ENCODE assay signal across 1 cellular context in the genomic region with DNA sequence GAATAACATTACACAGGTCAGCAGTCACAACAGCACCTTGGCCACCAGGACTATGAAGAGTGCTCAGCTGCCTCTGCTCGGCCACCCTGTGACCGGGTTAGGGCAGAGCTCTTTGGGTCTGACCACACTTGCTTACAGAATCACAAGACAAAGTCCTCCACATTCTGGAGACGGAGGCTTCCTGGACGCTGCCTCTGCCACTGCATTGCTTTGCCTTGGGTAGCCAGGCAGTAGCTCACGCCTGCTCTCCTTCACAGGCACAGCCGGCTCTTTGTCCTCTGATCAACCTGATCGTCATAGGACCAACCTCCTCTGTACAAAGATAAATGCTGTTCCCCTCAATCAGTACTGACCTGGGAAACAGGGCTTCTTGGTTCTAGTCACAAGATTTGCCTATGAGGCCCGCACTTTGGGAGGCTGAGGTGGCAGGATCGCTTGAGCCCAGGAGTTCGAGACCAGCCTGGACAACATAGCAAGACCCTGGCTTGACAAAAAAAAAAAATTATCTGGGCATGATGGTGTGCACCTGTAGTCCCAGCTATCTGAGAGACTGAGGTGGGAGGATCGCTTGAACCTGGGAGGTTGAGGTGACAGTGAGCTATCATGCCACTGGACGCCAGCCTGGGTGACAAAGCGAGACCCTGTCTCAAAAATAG.
TF ChIP-seq lines count a peak whose summit lies in the region.

No MANE protein-coding gene starts in this region.

TF ChIP-seq in SK-N-SH treated with all-trans-retinoic acid at 6 μM for 48 hours, 23 proteins besides CTCF, POLR2A, EP300 and RAD21 (continued from another document):
- no peak for TF ChIP-seq ARNTL (CRISPR knock-in tag; IDR thresholded peaks at IDR 0.05; ENCODE audit: borderline replicate concordance, low read depth)
- TF ChIP-seq, protein P1, sequence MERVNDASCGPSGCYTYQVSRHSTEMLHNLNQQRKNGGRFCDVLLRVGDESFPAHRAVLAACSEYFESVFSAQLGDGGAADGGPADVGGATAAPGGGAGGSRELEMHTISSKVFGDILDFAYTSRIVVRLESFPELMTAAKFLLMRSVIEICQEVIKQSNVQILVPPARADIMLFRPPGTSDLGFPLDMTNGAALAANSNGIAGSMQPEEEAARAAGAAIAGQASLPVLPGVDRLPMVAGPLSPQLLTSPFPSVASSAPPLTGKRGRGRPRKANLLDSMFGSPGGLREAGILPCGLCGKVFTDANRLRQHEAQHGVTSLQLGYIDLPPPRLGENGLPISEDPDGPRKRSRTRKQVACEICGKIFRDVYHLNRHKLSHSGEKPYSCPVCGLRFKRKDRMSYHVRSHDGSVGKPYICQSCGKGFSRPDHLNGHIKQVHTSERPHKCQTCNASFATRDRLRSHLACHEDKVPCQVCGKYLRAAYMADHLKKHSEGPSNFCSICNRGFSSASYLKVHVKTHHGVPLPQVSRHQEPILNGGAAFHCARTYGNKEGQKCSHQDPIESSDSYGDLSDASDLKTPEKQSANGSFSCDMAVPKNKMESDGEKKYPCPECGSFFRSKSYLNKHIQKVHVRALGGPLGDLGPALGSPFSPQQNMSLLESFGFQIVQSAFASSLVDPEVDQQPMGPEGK (CRISPR knock-in tag; IDR thresholded peaks at IDR 0.05; ENCODE audit: borderline replicate concordance), result no peak
- TF ChIP-seq ZC3H10 (CRISPR knock-in tag; IDR thresholded peaks at IDR 0.05), result no peak
